ENCODE assay signal across 34 cellular contexts in genomic region chr1:58794585-58794984, GRCh38.
"Had no signal": no experiment of that assay in that cellular context is flagged by ENCODE, and none has a peak within 500 bp of the region (broad histone marks: within the 10 kb centered on the region; RNA-seq: fewer than 3 reads in every experiment).

No MANE protein-coding gene starts in this region.

- H3K27ac ChIP-seq: ascending aorta, VCaP had no signal

- DNase-seq: activated CD4-positive, alpha-beta memory T cell treated with anti-CD3 and anti-CD28 coated beads, Interleukin-2, amount 10 ng/mL, durations not matched to agents 7 days and 5 days; activated CD4-positive, alpha-beta T cell treated with anti-CD3 and anti-CD28 coated beads for 1 hour; activated CD4-positive, alpha-beta T cell treated with anti-CD3 and anti-CD28 coated beads for 36 hours; activated CD4-positive, alpha-beta T cell treated with anti-CD3 and anti-CD28 coated beads for 48 hours; activated CD4-positive, alpha-beta T cell treated with anti-CD3 and anti-CD28 coated beads, Interleukin-2, amount 10 ng/mL, durations not matched to agents 7 days and 5 days; activated CD4-positive, alpha-beta T cell treated with anti-CD3 and anti-CD28 coated beads, Interleukin-2, amount 50 U/mL, for 48 hours; activated CD4-positive, CD25-positive, alpha-beta regulatory T cell; activated CD8-positive, alpha-beta memory T cell treated with anti-CD3 and anti-CD28 coated beads for 24 hours; activated CD8-positive, alpha-beta memory T cell treated with anti-CD3 and anti-CD28 coated beads, Interleukin-2, amount 10 ng/mL, durations not matched to agents 7 days and 5 days; activated CD8-positive, alpha-beta memory T cell treated with anti-CD3 and anti-CD28 coated beads, Interleukin-2, amount 50 U/mL, for 48 hours; activated CD8-positive, alpha-beta T cell treated with anti-CD3 and anti-CD28 coated beads, Interleukin-2, amount 10 ng/mL, durations not matched to agents 7 days and 5 days; activated effector memory CD4-positive, alpha-beta T cell treated with Interleukin-2 at 50 U/mL for 16 hours; activated gamma-delta T cell; activated naive CD4-positive, alpha-beta T cell treated with anti-CD3 and anti-CD28 coated beads, Interleukin-2, amount 10 ng/mL, durations not matched to agents 7 days and 5 days; activated naive CD4-positive, alpha-beta T cell treated with Interleukin-2 at 50 U/mL for 16 hours; activated naive CD8-positive, alpha-beta T cell treated with anti-CD3 and anti-CD28 coated beads, Interleukin-2, amount 10 ng/mL, durations not matched to agents 7 days and 5 days; activated naive CD8-positive, alpha-beta T cell treated with anti-CD3 and anti-CD28 coated beads, Interleukin-2, amount 50 U/mL, for 24 hours; activated T-cell treated with anti-CD3 and anti-CD28 coated beads, Interleukin-2, amount 50 U/mL, for 24 hours; activated T-cell treated with anti-CD3 and anti-CD28 coated beads, Interleukin-2, amount 50 U/mL, for 48 hours; amygdala; anterior cingulate cortex; central memory CD4-positive, alpha-beta T cell; T-helper 1 cell; T-helper 2 cell; T-helper 9 cell had no signal

- H3K36me3 ChIP-seq: ascending aorta had no signal

- H3K9me3 Mint-ChIP-seq: activated CD4-positive, alpha-beta T cell treated with anti-CD3 and anti-CD28 coated beads, Interleukin-2, amount 10 ng/mL, durations not matched to agents 7 days and 5 days; activated naive CD4-positive, alpha-beta T cell treated with anti-CD3 and anti-CD28 coated beads, Interleukin-2, amount 50 U/mL, for 24 hours; activated naive CD8-positive, alpha-beta T cell treated with anti-CD3 and anti-CD28 coated beads, Interleukin-2, amount 50 U/mL, for 24 hours; activated T-cell treated with anti-CD3 and anti-CD28 coated beads, Interleukin-2, amount 50 U/mL, for 24 hours; T-helper 1 cell treated with Interleukin-12 subunit alpha and Interleukin-12 subunit beta and Interleukin-4 antibody, amounts not matched to agents 30 μg/mL and 1 μg/mL, for 36 hours; T-helper 2 cell treated with Interferon-gamma antibody and Interleukin-4, amounts not matched to agents 5 μg/mL and 100 μg/mL, for 36 hours had no signal

- H3K36me3 Mint-ChIP-seq: brain had no signal

- H3K27me3 Mint-ChIP-seq: activated CD4-positive, alpha-beta memory T cell treated with anti-CD3 and anti-CD28 coated beads, Interleukin-2, amount 10 ng/mL, durations not matched to agents 7 days and 5 days; activated CD4-positive, alpha-beta T cell treated with anti-CD3 and anti-CD28 coated beads for 36 hours; activated CD4-positive, alpha-beta T cell treated with anti-CD3 and anti-CD28 coated beads, Interleukin-2, amount 10 ng/mL, durations not matched to agents 7 days and 5 days; activated CD8-positive, alpha-beta memory T cell treated with anti-CD3 and anti-CD28 coated beads, Interleukin-2, amount 10 ng/mL, durations not matched to agents 7 days and 5 days; activated naive CD4-positive, alpha-beta T cell treated with anti-CD3 and anti-CD28 coated beads, Interleukin-2, amount 50 U/mL, for 24 hours; activated naive CD8-positive, alpha-beta T cell; activated naive CD8-positive, alpha-beta T cell treated with anti-CD3 and anti-CD28 coated beads, Interleukin-2, amount 50 U/mL, for 24 hours; activated T-cell treated with anti-CD3 and anti-CD28 coated beads, Interleukin-2, amount 50 U/mL, for 24 hours had no signal

- H3K9me3 ChIP-seq: ascending aorta had no signal

- H3K4me3 Mint-ChIP-seq: activated CD4-positive, alpha-beta memory T cell treated with anti-CD3 and anti-CD28 coated beads, Interleukin-2, amount 10 ng/mL, durations not matched to agents 7 days and 5 days; activated CD4-positive, alpha-beta T cell treated with anti-CD3 and anti-CD28 coated beads for 36 hours; activated CD4-positive, alpha-beta T cell treated with anti-CD3 and anti-CD28 coated beads, Interleukin-2, amount 10 ng/mL, durations not matched to agents 7 days and 5 days; activated CD8-positive, alpha-beta memory T cell treated with anti-CD3 and anti-CD28 coated beads, Interleukin-2, amount 10 ng/mL, durations not matched to agents 7 days and 5 days; activated CD8-positive, alpha-beta T cell treated with anti-CD3 and anti-CD28 coated beads, Interleukin-2, amount 10 ng/mL, durations not matched to agents 7 days and 5 days; activated naive CD4-positive, alpha-beta T cell treated with anti-CD3 and anti-CD28 coated beads, Interleukin-2, amount 10 ng/mL, durations not matched to agents 7 days and 5 days; activated naive CD4-positive, alpha-beta T cell treated with anti-CD3 and anti-CD28 coated beads, Interleukin-2, amount 50 U/mL, for 24 hours; activated naive CD8-positive, alpha-beta T cell; activated naive CD8-positive, alpha-beta T cell treated with anti-CD3 and anti-CD28 coated beads, Interleukin-2, amount 10 ng/mL, durations not matched to agents 7 days and 5 days; activated naive CD8-positive, alpha-beta T cell treated with anti-CD3 and anti-CD28 coated beads, Interleukin-2, amount 50 U/mL, for 24 hours; activated T-cell treated with anti-CD3 and anti-CD28 coated beads, Interleukin-2, amount 50 U/mL, for 24 hours; brain; T-helper 1 cell treated with Interleukin-12 subunit alpha and Interleukin-12 subunit beta and Interleukin-4 antibody, amounts not matched to agents 30 μg/mL and 1 μg/mL, for 36 hours; T-helper 2 cell treated with Interferon-gamma antibody and Interleukin-4, amounts not matched to agents 5 μg/mL and 100 μg/mL, for 36 hours had no signal

- ATAC-seq: activated CD4-positive, alpha-beta T cell treated with anti-CD3 and anti-CD28 coated beads for 36 hours; activated CD4-positive, CD25-positive, alpha-beta regulatory T cell treated with anti-CD3 and anti-CD28 coated beads, Interleukin-2, amount 50 U/mL, for 24 hours; activated CD8-positive, alpha-beta memory T cell treated with anti-CD3 and anti-CD28 coated beads, Interleukin-2, amount 10 ng/mL, durations not matched to agents 7 days and 5 days; activated CD8-positive, alpha-beta T cell treated with anti-CD3 and anti-CD28 coated beads, Interleukin-2, amount 10 ng/mL, durations not matched to agents 7 days and 5 days; activated naive CD8-positive, alpha-beta T cell treated with anti-CD3 and anti-CD28 coated beads, Interleukin-2, amount 50 U/mL, for 24 hours had no signal

- H3K27ac Mint-ChIP-seq: activated CD4-positive, alpha-beta memory T cell treated with anti-CD3 and anti-CD28 coated beads, Interleukin-2, amount 10 ng/mL, durations not matched to agents 7 days and 5 days; activated CD4-positive, alpha-beta T cell treated with anti-CD3 and anti-CD28 coated beads for 36 hours; activated CD4-positive, alpha-beta T cell treated with anti-CD3 and anti-CD28 coated beads, Interleukin-2, amount 10 ng/mL, durations not matched to agents 7 days and 5 days; activated CD8-positive, alpha-beta memory T cell treated with anti-CD3 and anti-CD28 coated beads, Interleukin-2, amount 10 ng/mL, durations not matched to agents 7 days and 5 days; activated CD8-positive, alpha-beta T cell treated with anti-CD3 and anti-CD28 coated beads, Interleukin-2, amount 10 ng/mL, durations not matched to agents 7 days and 5 days; activated naive CD4-positive, alpha-beta T cell treated with anti-CD3 and anti-CD28 coated beads, Interleukin-2, amount 10 ng/mL, durations not matched to agents 7 days and 5 days; activated naive CD4-positive, alpha-beta T cell treated with anti-CD3 and anti-CD28 coated beads, Interleukin-2, amount 50 U/mL, for 24 hours; activated naive CD8-positive, alpha-beta T cell; activated naive CD8-positive, alpha-beta T cell treated with anti-CD3 and anti-CD28 coated beads, Interleukin-2, amount 10 ng/mL, durations not matched to agents 7 days and 5 days; activated naive CD8-positive, alpha-beta T cell treated with anti-CD3 and anti-CD28 coated beads, Interleukin-2, amount 50 U/mL, for 24 hours; activated T-cell treated with anti-CD3 and anti-CD28 coated beads, Interleukin-2, amount 50 U/mL, for 24 hours; activated T-helper 2 cell treated with anti-CD3 and anti-CD28 coated beads, Interferon-gamma antibody, Interleukin-2, Interleukin-4, amounts not matched to agents 10 μg/mL and 5 μg/mL and 100 μg/mL, durations not matched to agents 14 hours and 24 hours and 36 hours; brain; T-helper 1 cell treated with Interleukin-12 subunit alpha and Interleukin-12 subunit beta and Interleukin-4 antibody, amounts not matched to agents 30 μg/mL and 1 μg/mL, for 36 hours; T-helper 2 cell treated with Interferon-gamma antibody and Interleukin-4, amounts not matched to agents 5 μg/mL and 100 μg/mL, for 36 hours had no signal

- H3K27me3 ChIP-seq: ascending aorta had no signal

- H3K4me3 ChIP-seq: ascending aorta had no signal

- H3K4me1 ChIP-seq: ascending aorta had no signal
